27 cellular contexts compared by ENCODE assay signal in genomic region chr5:34707451-34708107, GRCh38. TPM values are rescaled to one million over a fixed set of nuclear protein-coding genes. Genes with fewer than 3 reads are reported as not detected.
DNase-seq lines count a peak whose midpoint lies in the region; ATAC-seq and TF ChIP-seq lines count a peak whose summit lies in the region.
"Had no signal": no experiment of that assay in that cellular context is flagged by ENCODE, and none has a peak within 500 bp of the region (broad histone marks: within the 10 kb centered on the region; RNA-seq: fewer than 3 reads in every experiment).

No MANE protein-coding gene starts in this region.

- H3K9me3 ChIP-seq in SK-N-MC (ENCODE audit: low read depth, low read length) (no peaks in the 10 kb centered on the region), smooth muscle cell (replicated peaks; ENCODE audit: low read depth) (no peaks in the 10 kb centered on the region)
- H3K9me3 ChIP-seq: gastroesophageal sphincter, pancreas had no signal

- H3K36me3 ChIP-seq in SK-N-MC (ENCODE audit: insufficient read depth, low read length) (no peaks in the 10 kb centered on the region), smooth muscle cell (ENCODE audit: low read depth) (no peaks in the 10 kb centered on the region)
- H3K36me3 ChIP-seq: gastroesophageal sphincter, pancreas had no signal

- H3F3A ChIP-seq in smooth muscle cell (ENCODE audit: low read depth), result peaks cover 5% of the 10 kb centered on the region

- H3K4me3 ChIP-seq in SK-N-MC (peak overlapping the region; percentile 37; the same call in 1 of the 2 replicates), smooth muscle cell (no peak overlapping the region)
- H3K4me3 ChIP-seq: gastroesophageal sphincter, pancreas had no signal

- H3K79me2 ChIP-seq in smooth muscle cell (ENCODE audit: low read depth), result peaks cover 100% of the 10 kb centered on the region

- no peak for ATAC-seq in activated T-helper 17 cell treated with anti-CD3 and anti-CD28 coated beads, Interleukin-2, amount 50 U/mL, for 72 hours (replicated peaks)
- ATAC-seq: activated T-cell treated with anti-CD3 and anti-CD28 coated beads, Interleukin-2, amount 50 U/mL, for 72 hours; CD8-positive, alpha-beta T cell; esophagus mucosa; gastroesophageal sphincter; PC-3; T-cell had no signal

- H3K9me3 Mint-ChIP-seq in activated T-helper 17 cell treated with anti-CD3 and anti-CD28 coated beads, Interleukin-2, amount 50 U/mL, for 72 hours, result no peaks in the 10 kb centered on the region
- H3K9me3 Mint-ChIP-seq: activated naive CD4-positive, alpha-beta T cell treated with anti-CD3 and anti-CD28 coated beads, Interleukin-2, amount 50 U/mL, for 24 hours; activated T-cell treated with anti-CD3 and anti-CD28 coated beads, Interleukin-2, amount 50 U/mL, for 72 hours; CD8-positive, alpha-beta T cell; memory B cell; naive B cell; T-cell had no signal

- no peaks in the 10 kb centered on the region for H3K27me3 ChIP-seq in smooth muscle cell (ENCODE audit: low read depth)
- H3K27me3 ChIP-seq: gastroesophageal sphincter, pancreas had no signal

- no peak overlapping the region for H2AFZ ChIP-seq in smooth muscle cell (ENCODE audit: low read depth)

- no peak overlapping the region for H3K27ac Mint-ChIP-seq in activated T-helper 17 cell treated with anti-CD3 and anti-CD28 coated beads, Interleukin-2, amount 50 U/mL, for 72 hours
- H3K27ac Mint-ChIP-seq: activated naive CD4-positive, alpha-beta T cell treated with anti-CD3 and anti-CD28 coated beads, Interleukin-2, amount 50 U/mL, for 24 hours; activated T-cell treated with anti-CD3 and anti-CD28 coated beads, Interleukin-2, amount 50 U/mL, for 72 hours; CD8-positive, alpha-beta T cell; memory B cell; T-cell had no signal

- H3K27me3 Mint-ChIP-seq in activated T-helper 17 cell treated with anti-CD3 and anti-CD28 coated beads, Interleukin-2, amount 50 U/mL, for 72 hours, result no peaks in the 10 kb centered on the region
- H3K27me3 Mint-ChIP-seq: memory B cell, naive B cell had no signal

- DNase-seq in EH (ENCODE audit: low read depth) (peak; percentile 69), SK-N-MC (ENCODE audit: low read depth, low spot score) (peak; percentile 47), foreskin melanocyte (peak; percentile 65), smooth muscle cell (lab: John Stamatoyannopoulos, UW; ENCODE audit: unreplicated experiment) (no peak), T-helper 2 cell (no peak), Ammon's horn (ENCODE audit: low spot score) (no peak)
- DNase-seq in activated effector memory CD4-positive, alpha-beta T cell treated with Interleukin-2 at 50 U/mL for 16 hours, result no peak
- DNase-seq: activated CD4-positive, alpha-beta T cell treated with anti-CD3 and anti-CD28 coated beads for 4 hours; activated T-cell treated with anti-CD3 and anti-CD28 coated beads, Interleukin-2, amount 50 U/mL, for 72 hours; anterior cingulate cortex; CD8-positive, alpha-beta T cell; cerebellar nuclear complex; DMS53; effector CD4-positive, alpha-beta T cell; GF-D8; naive B cell; NCI-H187 treated with DMSO at 0.1 percent for 48 hours; NCI-H345; PC-3; Right ventricle myocardium superior; T-cell had no signal

- no peak for TF ChIP-seq CTCF in smooth muscle cell (IDR thresholded peaks at IDR 0.05; ENCODE audit: borderline replicate concordance, insufficient read depth, poor library complexity, severe bottlenecking)

- peak overlapping the region; percentile 9 for H3K9ac ChIP-seq in SK-N-MC (ENCODE audit: insufficient read length)
- H3K9ac ChIP-seq in smooth muscle cell (ENCODE audit: low read depth), result no peak overlapping the region

- no peak overlapping the region for H3K4me2 ChIP-seq in smooth muscle cell

- H3K4me1 ChIP-seq in smooth muscle cell (ENCODE audit: low read depth), result peaks cover 29% of the 10 kb centered on the region
- H3K4me1 ChIP-seq: pancreas had no signal

- H3K36me3 Mint-ChIP-seq in activated T-helper 17 cell treated with anti-CD3 and anti-CD28 coated beads, Interleukin-2, amount 50 U/mL, for 72 hours (ENCODE audit: low read depth), result no peaks in the 10 kb centered on the region
- H3K36me3 Mint-ChIP-seq: activated naive CD4-positive, alpha-beta T cell treated with anti-CD3 and anti-CD28 coated beads, Interleukin-2, amount 50 U/mL, for 24 hours; CD8-positive, alpha-beta T cell; memory B cell; T-cell had no signal

- WGBS in smooth muscle cell (ENCODE audit: low lambda C conversion rate), result 50% methylated on average over 5 of the region's 5 CpGs

- no peaks in the 10 kb centered on the region for H3K4me1 Mint-ChIP-seq in activated T-helper 17 cell treated with anti-CD3 and anti-CD28 coated beads, Interleukin-2, amount 50 U/mL, for 72 hours
- H3K4me1 Mint-ChIP-seq: activated naive CD4-positive, alpha-beta T cell treated with anti-CD3 and anti-CD28 coated beads, Interleukin-2, amount 50 U/mL, for 24 hours; memory B cell; naive B cell; T-cell had no signal

- no peak overlapping the region for H3K4me3 Mint-ChIP-seq in activated T-helper 17 cell treated with anti-CD3 and anti-CD28 coated beads, Interleukin-2, amount 50 U/mL, for 72 hours
- H3K4me3 Mint-ChIP-seq: activated naive CD4-positive, alpha-beta T cell treated with anti-CD3 and anti-CD28 coated beads, Interleukin-2, amount 50 U/mL, for 24 hours; activated T-cell treated with anti-CD3 and anti-CD28 coated beads, Interleukin-2, amount 50 U/mL, for 72 hours; CD8-positive, alpha-beta T cell; memory B cell; naive B cell; T-cell had no signal

- H4K20me1 ChIP-seq in smooth muscle cell (ENCODE audit: low read depth), result peaks cover 50% of the 10 kb centered on the region

- no peak overlapping the region for H3K27ac ChIP-seq in SK-N-MC
- H3K27ac ChIP-seq in smooth muscle cell (ENCODE audit: low read depth), result peak overlapping the region; percentile 92
- H3K27ac ChIP-seq: pancreas had no signal

RNA-seq across cellular contexts. Expression of gene RAI14, which starts 51.5 kb away (rescaled TPM):
- 209 and 211 TPM in 2 replicates for total RNA-seq in smooth muscle cell
- 111 and 113 TPM in 2 replicates for polyA plus RNA-seq in smooth muscle cell
- 1 to 10 TPM in 1 of 2 donors, under 1 TPM in 1; 0.41 to 3.3 TPM for total RNA-seq in activated T-helper 17 cell treated with anti-CD3 and anti-CD28 coated beads, Interleukin-2, amount 50 U/mL, for 72 hours
- total RNA-seq: CD8-positive, alpha-beta T cell had no signal

Comparison
In these comparisons a context has a peak if more than half of its experiments do, and no peak if none do; other contexts are left out.
1. DNase-seq: peak in EH (single experiment), SK-N-MC (single experiment) and foreskin melanocyte (single experiment); none in smooth muscle cell (single experiment), T-helper 2 cell (0 of 5), activated effector memory CD4-positive, alpha-beta T cell treated with Interleukin-2 at 50 U/mL for 16 hours (single experiment) and Ammon's horn (single experiment).
2. RNA of gene RAI14, which starts 51.5 kb away (total RNA-seq): 209 to 211 TPM in smooth muscle cell; 0.41 to 3.3 TPM in activated T-helper 17 cell treated with anti-CD3 and anti-CD28 coated beads, Interleukin-2, amount 50 U/mL, for 72 hours; every median in the first group is over 10 times any median in the second.